8 cellular contexts compared by ENCODE assay signal in the genomic region with DNA sequence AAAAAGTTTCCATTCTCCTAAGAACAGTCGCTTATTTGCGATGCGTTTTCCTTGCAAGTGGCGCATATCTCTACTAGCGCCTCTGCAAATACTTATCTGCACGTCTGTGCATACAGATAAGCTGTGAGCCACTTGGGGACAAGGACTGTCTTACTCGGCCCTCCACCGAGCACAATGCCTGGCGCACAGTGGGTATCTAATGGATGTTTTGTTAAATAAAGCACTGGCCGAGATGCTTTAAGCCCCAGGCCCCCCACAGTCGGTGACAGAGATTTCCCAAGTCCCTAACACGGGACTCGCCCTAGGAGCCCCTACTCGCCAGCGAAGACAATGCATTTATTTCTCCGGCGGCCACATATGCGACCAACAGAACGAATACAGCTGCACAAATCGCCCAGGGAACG. TPM values are rescaled to one million over a fixed set of nuclear protein-coding genes. Genes with fewer than 3 reads are reported as not detected.
DNase-seq lines count a peak whose midpoint lies in the region; ATAC-seq and TF ChIP-seq lines count a peak whose summit lies in the region.

No MANE protein-coding gene starts in this region.

- H4K8ac ChIP-seq in H9 (replicated peaks; ENCODE audit: insufficient read length, low read depth, low read length), result no peak overlapping the region

- H3K4me3 Mint-ChIP-seq in H9 (peak overlapping the region; percentile 86 to 91), osteocyte (ENCODE audit: unreplicated experiment) (peak overlapping the region; percentile 97)
- H3K4me3 Mint-ChIP-seq in activated CD8-positive, alpha-beta T cell treated with anti-CD3 and anti-CD28 coated beads for 36 hours, result peak overlapping the region; percentile 92

- no peak overlapping the region for H3T11ph ChIP-seq in H9 (ENCODE audit: low read length)

- no peak overlapping the region for H3K18ac ChIP-seq in H9 (ENCODE audit: insufficient read length, low read depth, low read length)

- no peaks in the 10 kb centered on the region for H3K9me2 ChIP-seq in Loucy (replicated peaks; ENCODE audit: low read depth, low read length)

- no peak overlapping the region for H3K27ac ChIP-seq in H9 (ENCODE audit: insufficient read length, low read depth, low read length)

- DNase-seq in Right ventricle myocardium inferior (ENCODE audit: missing footprints) (no peak), cardiac septum (ENCODE audit: low spot score) (no peak), H9 (peak; percentile 55), glomerular visceral epithelial cell (ENCODE audit: extremely low spot score) (peak; percentile 20), osteocyte (ENCODE audit: extremely low spot score, unreplicated experiment) (no peak), HK-2 (ENCODE audit: unreplicated experiment) (no peak)
- no peak for DNase-seq in activated CD8-positive, alpha-beta T cell treated with anti-CD3 and anti-CD28 coated beads for 36 hours

- H2BK120ac ChIP-seq in H9 (ENCODE audit: low read depth, low read length, poor library complexity, severe bottlenecking), result no peak overlapping the region

- no peak overlapping the region for H4K91ac ChIP-seq in H9 (ENCODE audit: insufficient read length, low read depth, low read length)

- H2BK20ac ChIP-seq in H9 (ENCODE audit: low read depth, low read length, poor library complexity, severe bottlenecking), result no peak overlapping the region

- H3K79me2 ChIP-seq in H9 (ENCODE audit: insufficient read depth, low read length) (no peaks in the 10 kb centered on the region), Loucy (ENCODE audit: insufficient read depth, low read length) (peaks cover 58% of the 10 kb centered on the region)

- H3K9ac ChIP-seq in H9 (ENCODE audit: extremely low read depth, insufficient read length, low read length), result peak overlapping the region; percentile 37
- H3K9ac ChIP-seq in Loucy (ENCODE audit: low read depth, low read length, poor library complexity, severe bottlenecking), result peak overlapping the region; percentile 86

- no peak overlapping the region for H2AFZ ChIP-seq in H9 (ENCODE audit: low read length)
- H2AFZ ChIP-seq in Loucy (ENCODE audit: low read length), result peak overlapping the region; percentile 90

- no peaks in the 10 kb centered on the region for H3K9me3 ChIP-seq in H9 (ENCODE audit: control insufficient read depth, low read depth, low read length)
- no peaks in the 10 kb centered on the region for H3K9me3 ChIP-seq in Loucy (ENCODE audit: insufficient read depth, low read depth, low read length)

- peaks cover 5% of the 10 kb centered on the region for H3K23me2 ChIP-seq in H9 (ENCODE audit: insufficient read length, low read depth, low read length, poor library complexity, severe bottlenecking)

- H3K56ac ChIP-seq in H9 (ENCODE audit: insufficient read length, low read depth, low read length), result no peak overlapping the region

- H4K20me1 ChIP-seq in H9 (ENCODE audit: control insufficient read depth, insufficient read depth, insufficient read length), result no peaks in the 10 kb centered on the region
- H4K20me1 ChIP-seq in Loucy (ENCODE audit: insufficient read depth, low read length, poor library complexity, severe bottlenecking), result peaks cover 54% of the 10 kb centered on the region

- H3K4ac ChIP-seq in H9 (ENCODE audit: low read depth, low read length), result no peak overlapping the region

- H3K4me1 ChIP-seq in H9 (ENCODE audit: insufficient read depth, low read length), result no peaks in the 10 kb centered on the region; the same call in 1 of the 2 replicates
- peaks cover 47% of the 10 kb centered on the region for H3K4me1 ChIP-seq in Loucy (ENCODE audit: insufficient read depth, low read length, poor library complexity, severe bottlenecking)

- H3K4me3 ChIP-seq in Loucy (ENCODE audit: low read length, poor library complexity, severe bottlenecking), result peak overlapping the region; percentile 96

- CTCF ChIA-PET in activated CD8-positive, alpha-beta T cell treated with anti-CD3 and anti-CD28 coated beads for 36 hours (lab: Charles Lee), result interaction anchor here (1.0 kb wide), 1 partner anchor 9 kb away, joined by 3 read pairs; no protein-coding TSS in a partner anchor

- H3K4me1 Mint-ChIP-seq in H9 (peaks cover 12 to 14% of the 10 kb centered on the region in 2 experiments), osteocyte (ENCODE audit: unreplicated experiment) (peaks cover 28% of the 10 kb centered on the region)
- peaks cover 15% of the 10 kb centered on the region for H3K4me1 Mint-ChIP-seq in activated CD8-positive, alpha-beta T cell treated with anti-CD3 and anti-CD28 coated beads for 36 hours (ENCODE audit: low read depth)

- H3K79me1 ChIP-seq in H9 (ENCODE audit: insufficient read depth, low read depth, low read length, poor library complexity, severe bottlenecking), result peaks cover 3% of the 10 kb centered on the region

- no CpG with 5 or more reads among the region's 21 CpGs for WGBS in H9 (ENCODE audit: extremely low coverage, insufficient read length, low lambda C conversion rate)

- H3K14ac ChIP-seq in H9 (ENCODE audit: insufficient read depth, low read length), result peak overlapping the region; percentile 73; the same call in 1 of the 2 replicates

- peaks cover 38% of the 10 kb centered on the region for H3K27me3 Mint-ChIP-seq in H9 (ENCODE audit: low read depth)
- no peaks in the 10 kb centered on the region for H3K27me3 Mint-ChIP-seq in activated CD8-positive, alpha-beta T cell treated with anti-CD3 and anti-CD28 coated beads for 36 hours
- H3K27me3 Mint-ChIP-seq in osteocyte (ENCODE audit: unreplicated experiment), result no peaks in the 10 kb centered on the region

- POLR2A ChIA-PET in activated CD8-positive, alpha-beta T cell treated with anti-CD3 and anti-CD28 coated beads for 36 hours (lab: Charles Lee), result no interaction called here

- no peak overlapping the region for H4K5ac ChIP-seq in H9 (ENCODE audit: insufficient read length, low read depth, low read length)

- H3K9me3 Mint-ChIP-seq in H9, result peaks cover 0 to 3% of the 10 kb centered on the region in 2 experiments; a peak in 2 of 5 replicates
- no peaks in the 10 kb centered on the region for H3K9me3 Mint-ChIP-seq in activated CD8-positive, alpha-beta T cell treated with anti-CD3 and anti-CD28 coated beads for 36 hours
- H3K9me3 Mint-ChIP-seq in osteocyte (ENCODE audit: unreplicated experiment), result no peaks in the 10 kb centered on the region

- H3K36me3 ChIP-seq in Loucy (ENCODE audit: insufficient read depth, low read length), result no peaks in the 10 kb centered on the region

- H3K27ac Mint-ChIP-seq in H9 (peak overlapping the region; percentile 88 to 97 (median 96)), osteocyte (ENCODE audit: unreplicated experiment) (peak overlapping the region; percentile 94)
- H3K27ac Mint-ChIP-seq in activated CD8-positive, alpha-beta T cell treated with anti-CD3 and anti-CD28 coated beads for 36 hours, result peak overlapping the region; percentile 88

- H2BK15ac ChIP-seq in H9 (ENCODE audit: low read depth, low read length), result no peak overlapping the region

- H3K36me3 Mint-ChIP-seq in H9 (ENCODE audit: insufficient read depth in 1 of 3, low read depth in 3 of 3) (peaks cover 16 to 37% (median 18%) of the 10 kb centered on the region in 3 experiments), osteocyte (ENCODE audit: unreplicated experiment) (peaks cover 16% of the 10 kb centered on the region)
- H3K36me3 Mint-ChIP-seq in activated CD8-positive, alpha-beta T cell treated with anti-CD3 and anti-CD28 coated beads for 36 hours (ENCODE audit: low read depth), result peaks cover 5% of the 10 kb centered on the region

- H3K27me3 ChIP-seq in H9 (ENCODE audit: insufficient read depth, low read length), result no peaks in the 10 kb centered on the region; the same call in 1 of the 2 replicates
- no peaks in the 10 kb centered on the region for H3K27me3 ChIP-seq in Loucy (ENCODE audit: insufficient read depth, low read length, poor library complexity, severe bottlenecking)

- no peaks in the 10 kb centered on the region for H3F3A ChIP-seq in Loucy (ENCODE audit: low read depth)

- no peak overlapping the region for H3K23ac ChIP-seq in H9 (ENCODE audit: insufficient read length, low read depth, low read length)

- no peak overlapping the region for H2AK5ac ChIP-seq in H9 (ENCODE audit: insufficient read length, low read length)

- no peak for TF ChIP-seq CTCF in H9 (conservative IDR thresholded peaks at IDR 0.05)
- TF ChIP-seq CTCF in Loucy (conservative IDR thresholded peaks at IDR 0.05; ENCODE audit: low read length), result no peak
- TF ChIP-seq CTCF in activated CD8-positive, alpha-beta T cell treated with anti-CD3 and anti-CD28 coated beads for 36 hours (IDR thresholded peaks at IDR 0.05), result no peak
- no peak for TF ChIP-seq CTCF in osteocyte (IDR thresholded peaks at IDR 0.05)

- intact Hi-C loops in Right ventricle myocardium inferior (cut with DNase I) (loop anchor here (5.0 kb wide), 1 partner anchor 109 kb away; no protein-coding TSS in a partner anchor), cardiac septum (cut with DNase I) (loop anchor here (2.0 kb wide), 1 partner anchor 95 kb away; a partner anchor contains a TSS)
- intact Hi-C loops in activated CD8-positive, alpha-beta T cell treated with anti-CD3 and anti-CD28 coated beads for 36 hours (cut with micrococcal nuclease), result loop anchor here (5.0 kb wide), 1 partner anchor 94 kb away; a partner anchor contains a TSS

- H3K4me2 ChIP-seq in H9 (ENCODE audit: insufficient read depth, insufficient read length, low read length) (peak overlapping the region; percentile 86), Loucy (ENCODE audit: low read depth, low read length, poor library complexity, severe bottlenecking) (peak overlapping the region; percentile 88)

- peak; percentile 41 for ATAC-seq in Right ventricle myocardium inferior
- ATAC-seq in activated CD8-positive, alpha-beta T cell treated with anti-CD3 and anti-CD28 coated beads for 36 hours, result peak; percentile 28

- H2BK5ac ChIP-seq in H9 (ENCODE audit: insufficient read length, low read length), result no peak overlapping the region

- H2BK12ac ChIP-seq in H9 (ENCODE audit: insufficient read length, low read depth, low read length), result no peak overlapping the region

RNA-seq across cellular contexts. Expression of a gene that starts 0.5 kb away (rescaled TPM):
- total RNA-seq in Right ventricle myocardium inferior (26.1 TPM), cardiac septum (23.9 TPM), H9 (2021) (41.5 and 44.1 TPM in 2 replicates), osteocyte (29.2 and 34.6 TPM in 2 replicates)
- 10 to 100 TPM; 20.7 to 23.8 TPM for total RNA-seq in activated CD8-positive, alpha-beta T cell treated with anti-CD3 and anti-CD28 coated beads for 36 hours

RNA-seq across cellular contexts. Expression of a gene that starts 43.6 kb away (rescaled TPM):
- total RNA-seq in Right ventricle myocardium inferior (5.3 TPM), cardiac septum (6.2 TPM), H9 (2021) (45.6 and 46.5 TPM in 2 replicates), osteocyte (19.3 and 22.4 TPM in 2 replicates)
- total RNA-seq in activated CD8-positive, alpha-beta T cell treated with anti-CD3 and anti-CD28 coated beads for 36 hours, result 10 to 100 TPM; 16.4 to 18.2 TPM

Comparison
In these comparisons a context has a peak if more than half of its experiments do, and no peak if none do; other contexts are left out.
1. DNase-seq: peak in H9 (single experiment) and glomerular visceral epithelial cell (single experiment); none in Right ventricle myocardium inferior (single experiment), cardiac septum (single experiment), activated CD8-positive, alpha-beta T cell treated with anti-CD3 and anti-CD28 coated beads for 36 hours (single experiment), osteocyte (single experiment) and HK-2 (single experiment).
2. Peak in every context shown above with its lines, with median percentiles within 50 percentile points of each other: H3K27ac Mint-ChIP-seq and H3K4me3 Mint-ChIP-seq.